25 cellular contexts compared by ENCODE assay signal in the genomic region with DNA sequence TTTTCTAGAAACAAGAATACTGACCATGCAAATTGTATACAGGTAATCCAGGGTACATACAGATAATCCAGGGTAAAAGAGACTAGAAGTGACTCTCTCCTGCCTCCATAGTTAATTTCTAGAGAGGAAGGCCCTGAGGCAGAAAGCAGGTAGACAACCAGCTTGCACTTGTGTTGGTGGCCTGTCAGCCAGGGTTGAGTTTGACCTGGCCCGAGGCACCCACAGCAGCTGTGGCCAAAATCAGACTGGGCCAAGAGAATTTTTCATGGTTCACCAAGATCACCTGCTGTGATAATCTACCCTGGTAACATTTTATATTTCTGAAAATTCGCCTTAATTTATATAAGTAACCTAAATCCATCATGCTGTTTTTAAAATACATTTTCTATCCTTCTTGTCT.
"Had no signal": no experiment of that assay in that cellular context is flagged by ENCODE, and none has a peak within 500 bp of the region (broad histone marks: within the 10 kb centered on the region; RNA-seq: fewer than 3 reads in every experiment).

No MANE protein-coding gene starts in this region.

- H3K4me3 Mint-ChIP-seq: activated B cell treated with CpG ODN at 0.5 μM for 24 hours; activated CD4-positive, alpha-beta memory T cell treated with anti-CD3 and anti-CD28 coated beads for 36 hours; activated CD4-positive, alpha-beta T cell treated with anti-CD3 and anti-CD28 coated beads, Interleukin-2, amount 10 ng/mL, durations not matched to agents 24 days and 14 days; activated naive CD4-positive, alpha-beta T cell treated with anti-CD3 and anti-CD28 coated beads, Interleukin-2, amount 10 ng/mL, durations not matched to agents 7 days and 5 days; activated naive CD8-positive, alpha-beta T cell treated with anti-CD3 and anti-CD28 coated beads for 36 hours; T-helper 1 cell treated with Interleukin-12 subunit alpha and Interleukin-12 subunit beta and Interleukin-4 antibody, amounts not matched to agents 30 μg/mL and 1 μg/mL, for 36 hours had no signal

- H3K4me3 ChIP-seq: cardiac muscle cell had no signal

- H3K36me3 ChIP-seq: brain microvascular endothelial cell, cardiac muscle cell had no signal

- H3K27ac Mint-ChIP-seq: activated B cell treated with CpG ODN at 0.5 μM for 24 hours; activated CD4-positive, alpha-beta memory T cell treated with anti-CD3 and anti-CD28 coated beads for 36 hours; activated CD4-positive, alpha-beta T cell treated with anti-CD3 and anti-CD28 coated beads, Interleukin-2, amount 10 ng/mL, durations not matched to agents 24 days and 14 days; activated naive CD4-positive, alpha-beta T cell treated with anti-CD3 and anti-CD28 coated beads, Interleukin-2, amount 10 ng/mL, durations not matched to agents 7 days and 5 days; activated naive CD8-positive, alpha-beta T cell treated with anti-CD3 and anti-CD28 coated beads for 36 hours; activated T-helper 2 cell treated with anti-CD3 and anti-CD28 coated beads, Interferon-gamma antibody, Interleukin-2, Interleukin-4, amounts not matched to agents 10 μg/mL and 5 μg/mL and 100 μg/mL, durations not matched to agents 14 hours and 24 hours and 36 hours; T-helper 1 cell treated with Interleukin-12 subunit alpha and Interleukin-12 subunit beta and Interleukin-4 antibody, amounts not matched to agents 30 μg/mL and 1 μg/mL, for 36 hours had no signal

- H3K27me3 ChIP-seq: brain microvascular endothelial cell, cardiac muscle cell had no signal

- H3K4me1 Mint-ChIP-seq: activated B cell treated with CpG ODN at 0.5 μM for 24 hours; activated CD4-positive, alpha-beta T cell treated with anti-CD3 and anti-CD28 coated beads, Interleukin-2, amount 10 ng/mL, durations not matched to agents 24 days and 14 days; activated naive CD4-positive, alpha-beta T cell treated with anti-CD3 and anti-CD28 coated beads, Interleukin-2, amount 10 ng/mL, durations not matched to agents 7 days and 5 days; activated naive CD8-positive, alpha-beta T cell treated with anti-CD3 and anti-CD28 coated beads for 36 hours had no signal

- H3K27ac ChIP-seq: brain microvascular endothelial cell, cardiac muscle cell had no signal

- H3K36me3 Mint-ChIP-seq: activated CD4-positive, alpha-beta memory T cell treated with anti-CD3 and anti-CD28 coated beads for 36 hours; activated naive CD4-positive, alpha-beta T cell treated with anti-CD3 and anti-CD28 coated beads, Interleukin-2, amount 10 ng/mL, durations not matched to agents 7 days and 5 days; activated naive CD8-positive, alpha-beta T cell treated with anti-CD3 and anti-CD28 coated beads for 36 hours had no signal

- H3K27me3 Mint-ChIP-seq: activated B cell treated with CpG ODN at 0.5 μM for 24 hours; activated CD4-positive, alpha-beta memory T cell treated with anti-CD3 and anti-CD28 coated beads for 36 hours; activated CD4-positive, alpha-beta T cell treated with anti-CD3 and anti-CD28 coated beads, Interleukin-2, amount 10 ng/mL, durations not matched to agents 24 days and 14 days; activated naive CD4-positive, alpha-beta T cell treated with anti-CD3 and anti-CD28 coated beads, Interleukin-2, amount 10 ng/mL, durations not matched to agents 7 days and 5 days; activated naive CD8-positive, alpha-beta T cell treated with anti-CD3 and anti-CD28 coated beads for 36 hours had no signal

- DNase-seq: activated B cell treated with CpG ODN at 0.5 μM for 24 hours; activated CD4-positive, alpha-beta memory T cell treated with anti-CD3 and anti-CD28 coated beads for 36 hours; activated CD4-positive, alpha-beta T cell treated with anti-CD3 and anti-CD28 coated beads for 1 hour; activated CD4-positive, alpha-beta T cell treated with anti-CD3 and anti-CD28 coated beads, Interleukin-2, amount 10 ng/mL, durations not matched to agents 24 days and 14 days; activated CD8-positive, alpha-beta memory T cell treated with anti-CD3 and anti-CD28 coated beads for 24 hours; activated gamma-delta T cell treated with Interleukin-2 at 50 U/mL for 16 hours; activated naive CD4-positive, alpha-beta T cell treated with anti-CD3 and anti-CD28 coated beads, Interleukin-2, amount 10 ng/mL, durations not matched to agents 7 days and 5 days; activated naive CD8-positive, alpha-beta T cell treated with anti-CD3 and anti-CD28 coated beads for 36 hours; activated T-cell treated with anti-CD3 and anti-CD28 coated beads, Interleukin-2, amount 50 U/mL, for 48 hours; brain microvascular endothelial cell; KG1; NCI-H1092; NCI-H1417; NCI-H1930; NCI-H2171; NCI-H2227 treated with DMSO at 0.1 percent for 48 hours; NCI-H526; NCI-H82; NK-92 treated with Interleukin-12 subunit alpha and Interleukin-12 subunit beta, amount 100 ng/mL, for 24 hours; OCI-M1; SHP77 treated with DMSO at 0.1 percent for 48 hours; T-helper 9 cell had no signal

- H3K9me3 Mint-ChIP-seq: activated CD4-positive, alpha-beta memory T cell treated with anti-CD3 and anti-CD28 coated beads for 36 hours; activated CD4-positive, alpha-beta T cell treated with anti-CD3 and anti-CD28 coated beads, Interleukin-2, amount 10 ng/mL, durations not matched to agents 24 days and 14 days; activated naive CD8-positive, alpha-beta T cell treated with anti-CD3 and anti-CD28 coated beads for 36 hours had no signal
